ENCODE assay signal across 8 cellular contexts in genomic region chr2:189580267-189580661, GRCh38. TPM values are rescaled to one million over a fixed set of nuclear protein-coding genes. Genes with fewer than 3 reads are reported as not detected.
DNase-seq lines count a peak whose midpoint lies in the region; ATAC-seq and TF ChIP-seq lines count a peak whose summit lies in the region.

No MANE protein-coding gene starts in this region.

- peak; percentile 29 for DNase-seq in ELR (ENCODE audit: low read depth)
- DNase-seq in dorsolateral prefrontal cortex: no peak
- peak; percentile 3 to 37 for DNase-seq in lung microvascular endothelial cell (ENCODE audit: low read depth in 2 of 2)
- peak in 2 of 49 donors; percentile 6 to 10 for DNase-seq in substantia nigra (lab: John Stamatoyannopoulos, UW)
- no peak for DNase-seq in NCI-H2196 (lab: John Stamatoyannopoulos, UW; ENCODE audit: unreplicated experiment)
- DNase-seq in inferior parietal cortex (ENCODE audit: extremely low spot score): no peak

- peak overlapping the region; percentile 86 for H3K4me3 Mint-ChIP-seq in T-helper 1 cell treated with Interleukin-12 subunit alpha and Interleukin-12 subunit beta and Interleukin-4 antibody, amounts not matched to agents 30 μg/mL and 1 μg/mL, for 36 hours

- TF ChIP-seq CTCF in dorsolateral prefrontal cortex (IDR thresholded peaks at IDR 0.05 in 54 of 56, conservative IDR thresholded peaks at IDR 0.05 in 2 of 56; ENCODE audit: low read depth in 1 of 56, partially characterized antibody in 56 of 56): no peak

- H3K27ac ChIP-seq in dorsolateral prefrontal cortex (peak overlapping the region in 50 of 59 donors; percentile 11 to 91 (median 80)), substantia nigra (ENCODE audit: low read depth, low read length, poor library complexity, severe bottlenecking) (peak overlapping the region; percentile 29)

- intact Hi-C loops in dorsolateral prefrontal cortex (cut with DNase I): no loop called here

- peaks cover 4% of the 10 kb centered on the region for H3K36me3 Mint-ChIP-seq in T-helper 1 cell treated with Interleukin-12 subunit alpha and Interleukin-12 subunit beta and Interleukin-4 antibody, amounts not matched to agents 30 μg/mL and 1 μg/mL, for 36 hours (ENCODE audit: low read depth)

- H3K27me3 ChIP-seq in dorsolateral prefrontal cortex: peaks cover 0 to 36% (median 5%) of the 10 kb centered on the region in 45 donors

- peaks cover 18% of the 10 kb centered on the region for H3K4me1 Mint-ChIP-seq in T-helper 1 cell treated with Interleukin-12 subunit alpha and Interleukin-12 subunit beta and Interleukin-4 antibody, amounts not matched to agents 30 μg/mL and 1 μg/mL, for 36 hours (ENCODE audit: low read depth)

- ATAC-seq in HG02885 (IDR thresholded peaks at IDR 0.05; ENCODE audit: poor library complexity, unreplicated experiment): peak; percentile 31

- H3K4me3 ChIP-seq in dorsolateral prefrontal cortex: peak overlapping the region; percentile 45 to 79 (median 63)

- H3K27ac Mint-ChIP-seq in T-helper 1 cell treated with Interleukin-12 subunit alpha and Interleukin-12 subunit beta and Interleukin-4 antibody, amounts not matched to agents 30 μg/mL and 1 μg/mL, for 36 hours: peak overlapping the region; percentile 49

- H3K27me3 Mint-ChIP-seq in T-helper 1 cell treated with Interleukin-12 subunit alpha and Interleukin-12 subunit beta and Interleukin-4 antibody, amounts not matched to agents 30 μg/mL and 1 μg/mL, for 36 hours (ENCODE audit: low read depth): peaks cover 49% of the 10 kb centered on the region

- no peaks in the 10 kb centered on the region for H3K9me3 Mint-ChIP-seq in T-helper 1 cell treated with Interleukin-12 subunit alpha and Interleukin-12 subunit beta and Interleukin-4 antibody, amounts not matched to agents 30 μg/mL and 1 μg/mL, for 36 hours

RNA-seq across cellular contexts. Expression of gene SLC40A1, which starts 0.3 kb away (rescaled TPM):
- total RNA-seq in dorsolateral prefrontal cortex (10 to 100 TPM in 23 of 120 experiments, 1 to 10 TPM in 97; 2.6 to 13.9 (median 7.7) TPM), lung microvascular endothelial cell (100 and 283 TPM in 2 replicates)

Comparison
In these comparisons a context has a peak if more than half of its experiments do, and no peak if none do; other contexts are left out.
1. DNase-seq: peak in ELR (single experiment) and lung microvascular endothelial cell (2 of 2); none in dorsolateral prefrontal cortex (0 of 10), NCI-H2196 (single experiment) and inferior parietal cortex (single experiment).